Comparison of ENCODE assay signal across 3 cellular contexts in genomic region chr10:71931295-71931694, GRCh38.
"Had no signal": no experiment of that assay in that cellular context is flagged by ENCODE, and none has a peak within 500 bp of the region (broad histone marks: within the 10 kb centered on the region; RNA-seq: fewer than 3 reads in every experiment).

No MANE protein-coding gene starts in this region.

- H3K4me3 ChIP-seq: GM12878 had no signal

- ATAC-seq: GM12878 had no signal

- DNase-seq: GDM1, GF-D8 had no signal
